20 cellular contexts compared by ENCODE assay signal in genomic region chr9:104686081-104686480, GRCh38. TPM values are rescaled to one million over a fixed set of nuclear protein-coding genes. Genes with fewer than 3 reads are reported as not detected.
"Had no signal": no experiment of that assay in that cellular context is flagged by ENCODE, and none has a peak within 500 bp of the region (broad histone marks: within the 10 kb centered on the region; RNA-seq: fewer than 3 reads in every experiment).

No MANE protein-coding gene starts in this region.

- H3K4me1 ChIP-seq: esophagus squamous epithelium, foreskin keratinocyte, heart left ventricle, stomach, uterus had no signal

- DNase-seq: activated CD4-positive, alpha-beta T cell treated with anti-CD3 and anti-CD28 coated beads, Interleukin-2, amount 50 U/mL, for 48 hours; activated CD4-positive, CD25-positive, alpha-beta regulatory T cell treated with anti-CD3 and anti-CD28 coated beads, Interleukin-2, amount 50 U/mL, for 72 hours; activated CD8-positive, alpha-beta memory T cell treated with anti-CD3 and anti-CD28 coated beads, Interleukin-2, amount 10 ng/mL, durations not matched to agents 7 days and 5 days; activated gamma-delta T cell; activated naive CD8-positive, alpha-beta T cell treated with anti-CD3 and anti-CD28 coated beads, Interleukin-2, amount 10 ng/mL, durations not matched to agents 7 days and 5 days; activated T-cell treated with anti-CD3 and anti-CD28 coated beads, Interleukin-2, amount 50 U/mL, for 24 hours; aorta; esophagus squamous epithelium; foreskin keratinocyte; heart left ventricle; left colon; mucosa of descending colon; natural killer cell; right cardiac atrium; small intestine; stomach; uterus had no signal

- ATAC-seq: activated CD8-positive, alpha-beta memory T cell treated with anti-CD3 and anti-CD28 coated beads, Interleukin-2, amount 10 ng/mL, durations not matched to agents 7 days and 5 days; foreskin keratinocyte; heart left ventricle; left colon; mucosa of descending colon; natural killer cell; right cardiac atrium had no signal

- H3K4me3 ChIP-seq: esophagus squamous epithelium, heart left ventricle, lung, mucosa of descending colon, stomach, thoracic aorta, uterus had no signal

- H3K27ac ChIP-seq: esophagus squamous epithelium, foreskin keratinocyte, heart left ventricle, stomach, thoracic aorta, uterus had no signal

- H3K36me3 ChIP-seq: esophagus squamous epithelium, heart left ventricle, stomach, thoracic aorta, uterus had no signal

- H3K27me3 ChIP-seq: esophagus squamous epithelium, foreskin keratinocyte, heart left ventricle, stomach, uterus had no signal

- H3K9me3 ChIP-seq: esophagus squamous epithelium, heart left ventricle, mucosa of descending colon, stomach, thoracic aorta, uterus had no signal

RNA-seq across cellular contexts. Expression of gene OR13D1, which starts 8.2 kb away (rescaled TPM):
- total RNA-seq: activated CD8-positive, alpha-beta memory T cell treated with anti-CD3 and anti-CD28 coated beads, Interleukin-2, amount 10 ng/mL, durations not matched to agents 7 days and 5 days; activated naive CD8-positive, alpha-beta T cell treated with anti-CD3 and anti-CD28 coated beads, Interleukin-2, amount 10 ng/mL, durations not matched to agents 7 days and 5 days; aorta; esophagus squamous epithelium; foreskin keratinocyte; heart left ventricle; left colon; lung; mucosa of descending colon; natural killer cell; posterior vena cava; right cardiac atrium; stomach; thoracic aorta; uterus had no signal
